In the genomic region with DNA sequence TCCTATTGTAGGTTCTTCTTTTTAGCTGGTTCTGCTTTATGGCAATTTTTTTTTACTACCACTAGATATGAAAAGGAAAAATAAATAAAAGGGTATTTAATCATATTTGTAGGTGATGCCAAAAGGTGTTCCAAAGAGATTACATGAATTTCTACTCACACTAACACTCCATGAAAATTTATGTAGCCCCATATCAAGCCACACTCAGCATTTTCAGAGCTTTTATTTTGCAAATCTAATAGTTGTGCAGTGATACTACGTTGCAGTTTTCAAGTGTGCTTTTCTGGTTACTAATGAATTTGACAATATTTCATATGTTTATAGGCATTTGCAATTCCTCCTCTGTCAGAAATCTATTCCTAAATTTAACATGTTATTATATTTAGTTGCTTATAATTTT, we compare ENCODE assay signal across 7 cellular contexts.
"Had no signal": no experiment of that assay in that cellular context is flagged by ENCODE, and none has a peak within 500 bp of the region (broad histone marks: within the 10 kb centered on the region; RNA-seq: fewer than 3 reads in every experiment).

No MANE protein-coding gene starts in this region.

- FAIRE-seq: GM12878, GM12891, GM12892, GM18507, GM19239 had no signal

- ATAC-seq: GM12878 had no signal

- H3K4me3 ChIP-seq: GM12878 had no signal

- DNase-seq: GDM1, GF-D8 had no signal
